ENCODE assay signal across 8 cellular contexts in the genomic region with DNA sequence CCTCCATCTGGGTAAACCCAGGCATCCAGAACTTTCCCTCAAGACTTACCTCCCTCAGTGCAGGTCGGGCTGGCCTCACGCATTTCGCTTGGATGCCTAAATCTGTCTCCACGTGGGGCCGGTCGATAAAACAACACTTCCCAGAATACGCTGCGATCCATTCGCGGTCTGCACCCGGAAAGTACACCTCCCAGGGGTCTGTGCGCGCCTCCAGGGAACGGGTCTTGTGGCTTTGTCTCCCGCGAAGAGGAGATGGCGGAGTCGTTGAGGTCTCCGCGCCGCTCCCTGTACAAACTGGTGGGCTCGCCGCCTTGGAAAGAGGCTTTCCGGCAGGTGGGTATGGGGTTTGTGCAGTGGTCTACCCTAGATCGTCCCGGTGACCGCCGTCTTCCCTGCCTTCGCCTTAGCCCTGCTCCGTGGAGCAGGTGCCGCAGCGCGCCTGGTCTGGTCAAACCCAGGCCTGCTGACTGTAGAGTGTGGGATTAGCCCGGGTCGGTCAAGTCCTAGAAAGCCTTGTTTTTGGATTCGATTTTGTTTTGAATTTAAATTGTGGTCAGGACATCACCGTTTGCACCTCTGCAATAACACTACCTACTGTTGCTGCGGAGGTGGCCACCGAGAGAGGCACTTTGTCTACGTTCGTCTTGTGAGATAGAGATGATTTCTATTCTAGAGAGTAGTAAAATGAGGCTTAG. TPM values are rescaled to one million over a fixed set of nuclear protein-coding genes. Genes with fewer than 3 reads are reported as not detected.
DNase-seq lines count a peak whose midpoint lies in the region; ATAC-seq lines count a peak whose summit lies in the region.

A gene with protein sequence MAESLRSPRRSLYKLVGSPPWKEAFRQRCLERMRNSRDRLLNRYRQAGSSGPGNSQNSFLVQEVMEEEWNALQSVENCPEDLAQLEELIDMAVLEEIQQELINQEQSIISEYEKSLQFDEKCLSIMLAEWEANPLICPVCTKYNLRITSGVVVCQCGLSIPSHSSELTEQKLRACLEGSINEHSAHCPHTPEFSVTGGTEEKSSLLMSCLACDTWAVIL (plus strand): TSS at position 224 of the 695 bp plus-strand sequence. CDS start 29 bp downstream, at position 253.

- peak; percentile 98 for DNase-seq in NCI-H748 treated with DMSO at 0.1 percent for 48 hours (lab: John Stamatoyannopoulos, UW)
- peak; percentile 84 to 90 for DNase-seq in activated CD4-positive, alpha-beta T cell treated with anti-CD3 and anti-CD28 coated beads, Interleukin-2, amount 50 U/mL, for 48 hours
- DNase-seq in effector CD8-positive, alpha-beta T cell (lab: John Stamatoyannopoulos, UW), result peak; percentile 84
- no peak for DNase-seq in mesenchymal stem cell
- peak; percentile 65 for DNase-seq in stimulated activated CD8-positive, alpha-beta memory T cell treated with anti-CD3 and anti-CD28 coated beads, Interleukin-15, amount 100 ng/mL, for 1 hour (ENCODE audit: low read depth)

- H2AK5ac ChIP-seq in mesenchymal stem cell (ENCODE audit: low read length, severe bottlenecking), result no peak within 1 kb of the TSS

- ATAC-seq in GM19324 (IDR thresholded peaks at IDR 0.05; ENCODE audit: low FRiP score, unreplicated experiment) (peak; percentile 60), HG03460 (IDR thresholded peaks at IDR 0.05; ENCODE audit: unreplicated experiment) (peak; percentile 58)

- WGBS in mesenchymal stem cell, result under 1% methylated on average over 39 of the region's 41 CpGs

- peak within 1 kb of the TSS; percentile 77 to 94 (median 86) for H3K4me3 ChIP-seq in BLaER1 treated with 17β-estradiol and CSF1 and Interleukin-3, amounts not matched to agents 10 nM and 100 nM
- H3K4me3 ChIP-seq in mesenchymal stem cell (ENCODE audit: insufficient read depth in 1 of 2, low read depth in 1 of 2, low read length in 2 of 2), result peak within 1 kb of the TSS; percentile 86 to 92

- H3K18ac ChIP-seq in mesenchymal stem cell (ENCODE audit: low read depth in 1 of 2, low read length in 2 of 2), result peak within 1 kb of the TSS; percentile 58 to 86

- H4K20me1 ChIP-seq in BLaER1 treated with 17β-estradiol and CSF1 and Interleukin-3, amounts not matched to agents 10 nM and 100 nM, result peaks cover 0 to 41% (median 27%) of the 10 kb centered on the region in 11 experiments; a peak in 17 of 22 replicates

- peak within 1 kb of the TSS; percentile 78 for H4K8ac ChIP-seq in mesenchymal stem cell (ENCODE audit: low read length)

- peak within 1 kb of the TSS; percentile 86 to 95 (median 93) for H3K9ac ChIP-seq in BLaER1 treated with 17β-estradiol and CSF1 and Interleukin-3, amounts not matched to agents 10 nM and 100 nM
- H3K9ac ChIP-seq in mesenchymal stem cell (ENCODE audit: low read length), result peak within 1 kb of the TSS; percentile 97

- H3K4me1 ChIP-seq in BLaER1 treated with 17β-estradiol and CSF1 and Interleukin-3, amounts not matched to agents 10 nM and 100 nM, result peaks cover 35 to 46% (median 39%) of the 10 kb centered on the region in 10 experiments
- H3K4me1 ChIP-seq in mesenchymal stem cell (ENCODE audit: control insufficient read depth, insufficient read depth, low read depth, low read length), result peaks cover 10% of the 10 kb centered on the region

- H3K27ac ChIP-seq in BLaER1 treated with 17β-estradiol and CSF1 and Interleukin-3, amounts not matched to agents 10 nM and 100 nM, result peak within 1 kb of the TSS; percentile 76 to 95 (median 92)
- H3K27ac ChIP-seq in mesenchymal stem cell (ENCODE audit: low read length, poor library complexity, severe bottlenecking), result peak within 1 kb of the TSS; percentile 83

- no peaks in the 10 kb centered on the region for H3K9me3 ChIP-seq in BLaER1 treated with 17β-estradiol and CSF1 and Interleukin-3, amounts not matched to agents 10 nM and 100 nM (replicated peaks in 1 of 11)
- no peaks in the 10 kb centered on the region for H3K9me3 ChIP-seq in mesenchymal stem cell (ENCODE audit: control insufficient read depth, low read length)

- H3K27me3 ChIP-seq in BLaER1 treated with 17β-estradiol and CSF1 and Interleukin-3, amounts not matched to agents 10 nM and 100 nM, result no peaks in the 10 kb centered on the region
- no peaks in the 10 kb centered on the region for H3K27me3 ChIP-seq in mesenchymal stem cell (ENCODE audit: control insufficient read depth in 1 of 2, insufficient read depth in 1 of 2, low read length in 2 of 2)

- H3K36me3 ChIP-seq in BLaER1 treated with 17β-estradiol and CSF1 and Interleukin-3, amounts not matched to agents 10 nM and 100 nM, result peaks cover 55 to 74% (median 64%) of the 10 kb centered on the region in 11 experiments
- peaks cover 27 to 51% of the 10 kb centered on the region in 2 experiments for H3K36me3 ChIP-seq in mesenchymal stem cell (ENCODE audit: control insufficient read depth in 1 of 2, insufficient read depth in 2 of 2, low read depth in 1 of 2, low read length in 2 of 2)

- peak within 1 kb of the TSS; percentile 36 to 75 for H3K4ac ChIP-seq in mesenchymal stem cell (ENCODE audit: low read depth in 1 of 2, low read length in 2 of 2)

- H2BK12ac ChIP-seq in mesenchymal stem cell (ENCODE audit: low read length in 2 of 2), result peak within 1 kb of the TSS in 1 of 2 experiments; percentile 10

- H4K91ac ChIP-seq in mesenchymal stem cell (ENCODE audit: low read length), result peak within 1 kb of the TSS; percentile 37

- peak within 1 kb of the TSS; percentile 75 for H2BK15ac ChIP-seq in mesenchymal stem cell (ENCODE audit: low read depth, poor library complexity, severe bottlenecking)

- H3K4me2 ChIP-seq in BLaER1 treated with 17β-estradiol and CSF1 and Interleukin-3, amounts not matched to agents 10 nM and 100 nM, result peak within 1 kb of the TSS; percentile 85 to 99 (median 96)
- peak within 1 kb of the TSS; percentile 94 for H3K4me2 ChIP-seq in mesenchymal stem cell (ENCODE audit: low read length, poor library complexity, severe bottlenecking)

- peak within 1 kb of the TSS; percentile 76 for H2BK5ac ChIP-seq in mesenchymal stem cell (ENCODE audit: low read depth, low read length, poor library complexity, severe bottlenecking)

- H3K23ac ChIP-seq in mesenchymal stem cell (ENCODE audit: low read length in 2 of 2), result no peak within 1 kb of the TSS

- peak within 1 kb of the TSS; percentile 95 for H2AFZ ChIP-seq in mesenchymal stem cell (ENCODE audit: low read depth, low read length)

- H2BK120ac ChIP-seq in mesenchymal stem cell (ENCODE audit: low read depth, low read length), result peak within 1 kb of the TSS; percentile 45

- H3K14ac ChIP-seq in mesenchymal stem cell (ENCODE audit: low read length in 2 of 2), result peak within 1 kb of the TSS in 1 of 2 experiments; percentile 57

- H3K79me1 ChIP-seq in mesenchymal stem cell (replicated peaks; ENCODE audit: low read length, poor library complexity, severe bottlenecking), result peaks cover 18% of the 10 kb centered on the region

RNA-seq across cellular contexts. Expression of the gene that starts here (rescaled TPM):
- 27.2 TPM for polyA plus RNA-seq in mesenchymal stem cell (2013, experiment 1 of 2)
- 26.8 TPM for polyA plus RNA-seq in mesenchymal stem cell (2013, experiment 2 of 2)
